Comparison of ENCODE assay signal across 1 cellular context in the genomic region with DNA sequence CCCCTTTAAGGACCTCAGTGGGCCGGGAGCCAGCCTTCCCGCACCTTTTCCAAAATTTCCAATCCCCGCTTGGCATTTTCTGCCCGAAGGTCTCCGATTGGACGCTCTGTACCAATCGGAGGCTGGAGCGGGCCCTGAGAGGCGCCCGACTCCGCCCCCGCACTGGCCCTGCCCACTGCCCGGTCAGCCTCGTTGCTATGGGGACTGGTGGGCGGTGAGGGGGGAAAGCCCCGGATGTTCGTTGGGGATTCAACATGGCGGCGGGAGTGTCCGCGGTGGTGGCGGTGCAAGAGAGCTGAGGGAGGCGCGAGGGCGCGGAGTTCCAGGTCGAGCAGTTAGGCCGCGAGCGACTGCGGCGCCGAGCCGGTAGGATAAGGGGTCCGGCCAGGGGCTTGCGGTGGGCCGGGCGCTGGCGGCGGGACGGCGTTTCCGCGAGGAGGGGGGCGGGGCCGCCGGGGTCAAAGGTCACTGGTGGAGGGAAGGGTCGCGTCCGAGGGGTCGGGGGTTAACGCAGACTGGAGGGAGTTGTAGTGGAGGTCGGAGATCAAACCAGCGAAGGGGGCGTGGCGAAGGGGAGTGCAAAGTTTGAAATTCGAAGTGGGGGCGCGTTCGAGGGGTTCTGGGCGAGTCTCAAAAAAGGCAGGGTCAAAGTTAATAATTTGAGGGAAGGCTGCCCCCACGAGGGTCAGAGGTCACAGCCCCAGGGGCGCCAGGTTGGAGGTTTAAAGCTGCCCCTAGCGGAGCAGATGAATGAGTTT.
TF ChIP-seq lines count a peak whose summit lies in the region.

Gene PAK4 (plus strand): TSS at position 233 of the 758 bp plus-strand sequence. CDS start 43,768 bp downstream, outside the sequence.

TF ChIP-seq in GM23338, 12 proteins besides CTCF, POLR2A, EP300 and RAD21:
- no peak for TF ChIP-seq STAT1 (IDR thresholded peaks at IDR 0.05; ENCODE audit: unreplicated experiment)
- TF ChIP-seq POLR2AphosphoS5 (IDR thresholded peaks at IDR 0.05; ENCODE audit: low read depth): peak; percentile 90
- peak; percentile 9; the same call in 1 of the 2 replicates for TF ChIP-seq ETS1 (IDR thresholded peaks at IDR 0.05)
